In genomic region chr5:81851481-81852178, GRCh38 we compare ENCODE assay signal across 1 cellular context.
TF ChIP-seq lines count a peak whose summit lies in the region.

No MANE protein-coding gene starts in this region.

TF ChIP-seq in K562, 482 proteins besides CTCF, POLR2A, EP300 and RAD21 (continued from another document):
- TF ChIP-seq ZBTB26 (CRISPR knock-in tag; IDR thresholded peaks at IDR 0.05) (0 out of 2 replicates have a peak, but pooled peaks have one; percentile 27), ZNF175 (CRISPR knock-in tag; IDR thresholded peaks at IDR 0.05; ENCODE audit: low read depth) (peak; percentile 17; the same call in 1 of the 2 replicates), PHF21A (IDR thresholded peaks at IDR 0.05; ENCODE audit: borderline replicate concordance, low read depth) (peak; percentile 94), ZNF143 (CRISPR knock-in tag; IDR thresholded peaks at IDR 0.05) (no peak), FOXP1 (CRISPR knock-in tag; IDR thresholded peaks at IDR 0.05) (no peak), CHD2 (IDR thresholded peaks at IDR 0.05; ENCODE audit: low read depth, low read length) (peak; percentile 38; the same call in 1 of the 2 replicates), KAT2B (IDR thresholded peaks at IDR 0.05; ENCODE audit: low read depth, low read length) (no peak), TCF7L2 (IDR thresholded peaks at IDR 0.05; ENCODE audit: low read depth, low read length) (peak; percentile 84), ZNF253 (CRISPR knock-in tag; conservative IDR thresholded peaks at IDR 0.05) (no peak), ZNF174 (CRISPR knock-in tag; IDR thresholded peaks at IDR 0.05) (no peak; the same call in 1 of the 2 replicates), LCOR (CRISPR knock-in tag; IDR thresholded peaks at IDR 0.05) (no peak; the same call in 1 of the 2 replicates), KLF6 (CRISPR knock-in tag; IDR thresholded peaks at IDR 0.05; ENCODE audit: borderline replicate concordance) (peak; percentile 88), PHB (CRISPR knock-in tag; IDR thresholded peaks at IDR 0.05) (no peak), ZMIZ1 (IDR thresholded peaks at IDR 0.05; ENCODE audit: low read depth in 2 of 2, low read length in 2 of 2) (no peak), WHSC1 (IDR thresholded peaks at IDR 0.05; ENCODE audit: low read length) (no peak)
TF ChIP-seq in K562: peak in this region for 186.
